Comparison of ENCODE assay signal across 8 cellular contexts in genomic region chr7:91784469-91784868, GRCh38.
DNase-seq lines count a peak whose midpoint lies in the region; ATAC-seq and TF ChIP-seq lines count a peak whose summit lies in the region.

No MANE protein-coding gene starts in this region.

- H3K36me3 ChIP-seq in DOHH2 (ENCODE audit: control insufficient read depth, low read length): no peaks in the 10 kb centered on the region
- no peaks in the 10 kb centered on the region for H3K36me3 ChIP-seq in adipocyte (ENCODE audit: control insufficient read depth, insufficient read depth, low read length, severe bottlenecking)
- no peaks in the 10 kb centered on the region for H3K36me3 ChIP-seq in kidney epithelial cell (ENCODE audit: control insufficient read depth, insufficient read depth, low read length)

- H3K9me3 ChIP-seq in DOHH2 (ENCODE audit: control insufficient read depth, insufficient read depth, low read length) (no peaks in the 10 kb centered on the region), adipocyte (ENCODE audit: control insufficient read depth, low read length) (no peaks in the 10 kb centered on the region)

- H3K27ac ChIP-seq in DOHH2 (ENCODE audit: low read depth, low read length): no peak overlapping the region

- H3K36me3 Mint-ChIP-seq in CD14-positive monocyte: no peaks in the 10 kb centered on the region
- H3K36me3 Mint-ChIP-seq in effector memory CD8-positive, alpha-beta T cell (ENCODE audit: insufficient read depth): no peaks in the 10 kb centered on the region

- no peaks in the 10 kb centered on the region for H3F3A ChIP-seq in DOHH2 (ENCODE audit: control insufficient read depth, insufficient read depth)

- DNase-seq in NCI-H1417 treated with DMSO at 0.1 percent for 48 hours (lab: John Stamatoyannopoulos, UW) (peak; percentile 18), adipocyte (ENCODE audit: low read depth) (peak; percentile 81), kidney epithelial cell (ENCODE audit: low read depth) (peak; percentile 9), CD14-positive monocyte (ENCODE audit: low spot score) (no peak)
- no peak for DNase-seq in activated CD4-positive, alpha-beta T cell treated with anti-CD3 and anti-CD28 coated beads, Interleukin-2, amount 50 U/mL, for 4 hours
- no peak for DNase-seq in effector memory CD8-positive, alpha-beta T cell

- no peaks in the 10 kb centered on the region for H3K4me1 Mint-ChIP-seq in CD14-positive monocyte
- H3K4me1 Mint-ChIP-seq in effector memory CD8-positive, alpha-beta T cell (ENCODE audit: low read depth in 2 of 2): no peaks in the 10 kb centered on the region

- no peak overlapping the region for H3K27ac Mint-ChIP-seq in CD14-positive monocyte
- no peak overlapping the region for H3K27ac Mint-ChIP-seq in effector memory CD8-positive, alpha-beta T cell

- no peaks in the 10 kb centered on the region for H3K9me2 ChIP-seq in DOHH2 (replicated peaks; ENCODE audit: control insufficient read depth, low read length)

- H3K4me3 ChIP-seq in DOHH2 (ENCODE audit: low read length) (no peak overlapping the region), adipocyte (ENCODE audit: low read length) (no peak overlapping the region), kidney epithelial cell (ENCODE audit: low read depth, low read length) (no peak overlapping the region)

- intact Hi-C loops in CD14-positive monocyte (cut with micrococcal nuclease): no loop called here

- no peaks in the 10 kb centered on the region for H3K9me3 Mint-ChIP-seq in CD14-positive monocyte
- H3K9me3 Mint-ChIP-seq in effector memory CD8-positive, alpha-beta T cell: no peaks in the 10 kb centered on the region

- no peak overlapping the region for H3K4me3 Mint-ChIP-seq in CD14-positive monocyte
- no peak overlapping the region for H3K4me3 Mint-ChIP-seq in effector memory CD8-positive, alpha-beta T cell

- H4K20me1 ChIP-seq in DOHH2 (ENCODE audit: control insufficient read depth, insufficient read depth, low read depth, low read length): no peaks in the 10 kb centered on the region

- ATAC-seq in HG03469 (IDR thresholded peaks at IDR 0.05; ENCODE audit: unreplicated experiment): no peak
- ATAC-seq in effector memory CD8-positive, alpha-beta T cell (replicated peaks): no peak

- peak; percentile 47 for TF ChIP-seq CTCF in DOHH2 (IDR thresholded peaks at IDR 0.05; ENCODE audit: low read depth, low read length, poor library complexity, severe bottlenecking)
- no peak for TF ChIP-seq CTCF in kidney epithelial cell (IDR thresholded peaks at IDR 0.05; ENCODE audit: insufficient read depth, low read length, poor library complexity, severe bottlenecking)
- no peak for TF ChIP-seq CTCF in CD14-positive monocyte (IDR thresholded peaks at IDR 0.05)

- H3K4me2 ChIP-seq in DOHH2 (ENCODE audit: low read length): no peak overlapping the region

- H3K9ac ChIP-seq in adipocyte (ENCODE audit: low read length): no peak overlapping the region

- H3K27me3 ChIP-seq in DOHH2 (ENCODE audit: control insufficient read depth, low read length): peaks cover 26% of the 10 kb centered on the region
- H3K27me3 ChIP-seq in adipocyte (replicated peaks; ENCODE audit: control insufficient read depth, insufficient read depth, low read length): no peaks in the 10 kb centered on the region
- no peaks in the 10 kb centered on the region for H3K27me3 ChIP-seq in kidney epithelial cell (ENCODE audit: control insufficient read depth, insufficient read depth, low read length)

- peaks cover 1 to 3% (median 2%) of the 10 kb centered on the region in 3 donors for H3K27me3 Mint-ChIP-seq in CD14-positive monocyte (ENCODE audit: low read depth in 3 of 3)
- H3K27me3 Mint-ChIP-seq in effector memory CD8-positive, alpha-beta T cell: no peaks in the 10 kb centered on the region

- H3K4me1 ChIP-seq in DOHH2 (ENCODE audit: control insufficient read depth, low read length) (no peaks in the 10 kb centered on the region), adipocyte (ENCODE audit: control insufficient read depth, insufficient read depth, low read length) (peaks cover 6% of the 10 kb centered on the region)

- no peaks in the 10 kb centered on the region for H3K79me2 ChIP-seq in DOHH2 (ENCODE audit: control insufficient read depth, low read length)

Comparison
In these comparisons a context has a peak if more than half of its experiments do, and no peak if none do; other contexts are left out.
1. DNase-seq: peak in NCI-H1417 treated with DMSO at 0.1 percent for 48 hours (single experiment), adipocyte (single experiment) and kidney epithelial cell (single experiment); none in CD14-positive monocyte (single experiment), activated CD4-positive, alpha-beta T cell treated with anti-CD3 and anti-CD28 coated beads, Interleukin-2, amount 50 U/mL, for 4 hours (0 of 2) and effector memory CD8-positive, alpha-beta T cell (0 of 3).